Comparison of ENCODE assay signal across 9 cellular contexts in genomic region chr6:157614026-157614484, GRCh38.
DNase-seq lines count a peak whose midpoint lies in the region; ATAC-seq, FAIRE-seq and TF ChIP-seq lines count a peak whose summit lies in the region.
"Had no signal": no experiment of that assay in that cellular context is flagged by ENCODE, and none has a peak within 500 bp of the region (broad histone marks: within the 10 kb centered on the region; RNA-seq: fewer than 3 reads in every experiment).

No MANE protein-coding gene starts in this region.

- CTCF ChIA-PET in AG04450 (lab: Charles Lee), result interaction anchor here (0.6 to 2.9 kb wide), 7 partner anchors 53 to 299 kb away, joined by 3 to 24 read pairs (median 6); no protein-coding TSS in a partner anchor

- H3K27me3 ChIP-seq in AG04450 (ENCODE audit: control insufficient read depth, insufficient read depth, low read length), result no peaks in the 10 kb centered on the region

- POLR2A ChIA-PET in AG04450 (lab: Yijun Ruan, JAX), result interaction anchor here (0.6 kb wide), 1 partner anchor 70 kb away, joined by 3 read pairs; no protein-coding TSS in a partner anchor

- H3K27ac ChIP-seq in AG04450 (ENCODE audit: low read depth, low read length), result peak overlapping the region; percentile 91

- ATAC-seq in GM21381 (IDR thresholded peaks at IDR 0.05; ENCODE audit: unreplicated experiment) (peak; percentile 70), HG02763 (IDR thresholded peaks at IDR 0.05; ENCODE audit: unreplicated experiment) (no peak)

- DNase-seq in AG04450 (ENCODE audit: low read depth, low spot score) (no peak), MV-4-11 (lab: John Stamatoyannopoulos, UW) (peak; percentile 70), fibroblast of the conjunctiva (ENCODE audit: low read depth) (peak; percentile 26), GM19239 (ENCODE audit: insufficient read length, low spot score) (no peak), GDM1 (lab: John Stamatoyannopoulos, UW) (no peak)
- DNase-seq in activated CD4-positive, alpha-beta T cell treated with anti-CD3 and anti-CD28 coated beads, Interleukin-2, amount 50 U/mL, for 1 hour, result no peak
- DNase-seq: NCI-H1048 had no signal

- H3K9me3 ChIP-seq in AG04450 (ENCODE audit: control insufficient read depth, insufficient read depth, low read length), result no peaks in the 10 kb centered on the region

- H3K4me3 ChIP-seq in AG04450 (ENCODE audit: low read depth, low read length), result no peak overlapping the region

- no peak for TF ChIP-seq CTCF in AG04450 (IDR thresholded peaks at IDR 0.05; ENCODE audit: low read depth, low read length)

- no peak for FAIRE-seq in GM19239 (lab: Jason Lieb, UNC)

Comparison
In these comparisons a context has a peak if more than half of its experiments do, and no peak if none do; other contexts are left out.
1. DNase-seq: peak in MV-4-11 (single experiment) and fibroblast of the conjunctiva (single experiment); none in AG04450 (single experiment), GM19239 (single experiment), activated CD4-positive, alpha-beta T cell treated with anti-CD3 and anti-CD28 coated beads, Interleukin-2, amount 50 U/mL, for 1 hour (single experiment) and GDM1 (single experiment).